9 cellular contexts compared by ENCODE assay signal in genomic region chr20:12966468-12967085, GRCh38. TPM values are rescaled to one million over a fixed set of nuclear protein-coding genes. Genes with fewer than 3 reads are reported as not detected.
DNase-seq lines count a peak whose midpoint lies in the region; ATAC-seq and TF ChIP-seq lines count a peak whose summit lies in the region.
"Had no signal": no experiment of that assay in that cellular context is flagged by ENCODE, and none has a peak within 500 bp of the region (broad histone marks: within the 10 kb centered on the region; RNA-seq: fewer than 3 reads in every experiment).

No MANE protein-coding gene starts in this region.

- H3K36me3 ChIP-seq in adipocyte (ENCODE audit: control insufficient read depth, insufficient read depth, low read length, severe bottlenecking) = no peaks in the 10 kb centered on the region
- H3K36me3 ChIP-seq in spleen = no peaks in the 10 kb centered on the region

- H3K27me3 Mint-ChIP-seq in HFFc6 (ENCODE audit: insufficient read depth) = no peaks in the 10 kb centered on the region
- peaks cover 6% of the 10 kb centered on the region for H3K27me3 Mint-ChIP-seq in activated T-helper 2 cell treated with anti-CD3 and anti-CD28 coated beads, Interferon-gamma antibody, Interleukin-2, Interleukin-4, amounts not matched to agents 10 μg/mL and 5 μg/mL and 100 μg/mL, durations not matched to agents 14 hours and 24 hours and 36 hours (ENCODE audit: low read depth)

- H3K4me3 Mint-ChIP-seq in HFFc6 = no peak overlapping the region
- H3K4me3 Mint-ChIP-seq in activated T-helper 2 cell treated with anti-CD3 and anti-CD28 coated beads, Interferon-gamma antibody, Interleukin-2, Interleukin-4, amounts not matched to agents 10 μg/mL and 5 μg/mL and 100 μg/mL, durations not matched to agents 14 hours and 24 hours and 36 hours (ENCODE audit: low read depth) = no peak overlapping the region

- TF ChIP-seq CTCF in AG04449 (IDR thresholded peaks at IDR 0.05; ENCODE audit: insufficient read depth, low read length, missing control alignments) (peak; percentile 45), HFFc6 (IDR thresholded peaks at IDR 0.05) (peak; percentile 19; the same call in 1 of the 2 replicates), spleen (IDR thresholded peaks at IDR 0.05 in 8 of 11, conservative IDR thresholded peaks at IDR 0.05 in 3 of 11) (peak in 2 of 11 experiments; percentile 11 to 39)

- H3K9ac ChIP-seq in adipocyte (ENCODE audit: low read length) = no peak overlapping the region

- 0 to 87% (median 50%) methylated on average over 1 of the region's 1 CpG for WGBS in spleen, 5 donors

- H3K27ac ChIP-seq in spleen = no peak overlapping the region

- H3K4me1 ChIP-seq in adipocyte (ENCODE audit: control insufficient read depth, insufficient read depth, low read length) (peaks cover 7% of the 10 kb centered on the region), spleen (no peaks in the 10 kb centered on the region)

- no peak overlapping the region for H3K27ac Mint-ChIP-seq in HFFc6
- no peak overlapping the region for H3K27ac Mint-ChIP-seq in activated T-helper 2 cell treated with anti-CD3 and anti-CD28 coated beads, Interferon-gamma antibody, Interleukin-2, Interleukin-4, amounts not matched to agents 10 μg/mL and 5 μg/mL and 100 μg/mL, durations not matched to agents 14 hours and 24 hours and 36 hours

- H3K4me3 ChIP-seq in AG04449 (ENCODE audit: low read depth, low read length) (no peak overlapping the region), adipocyte (ENCODE audit: low read length) (no peak overlapping the region), spleen (no peak overlapping the region)

- DNase-seq in AG04449 (ENCODE audit: low read depth, low spot score) (peak; percentile 19), HFFc6 (no peak), adipocyte (ENCODE audit: low read depth) (peak; percentile 69), left kidney (ENCODE audit: low read depth, low spot score) (peak; percentile 50), spleen (no peak), GOT3 (lab: John Stamatoyannopoulos, UW) (no peak)
- DNase-seq in activated T-helper 2 cell treated with anti-CD3 and anti-CD28 coated beads, Interferon-gamma antibody, Interleukin-2, Interleukin-4, amounts not matched to agents 10 μg/mL and 5 μg/mL and 100 μg/mL, durations not matched to agents 14 hours and 24 hours and 36 hours (ENCODE audit: low spot score) = no peak
- DNase-seq: activated CD4-positive, CD25-positive, alpha-beta regulatory T cell had no signal

- intact Hi-C loops in spleen (cut with DNase I; ENCODE audit: low total_unique reads) = no loop called here
- intact Hi-C loops in activated T-helper 2 cell treated with anti-CD3 and anti-CD28 coated beads, Interferon-gamma antibody, Interleukin-2, Interleukin-4, amounts not matched to agents 10 μg/mL and 5 μg/mL and 100 μg/mL, durations not matched to agents 14 hours and 24 hours and 36 hours (cut with micrococcal nuclease) = loop anchor here (5.0 kb wide), 1 partner anchor 39 kb away; no protein-coding TSS in a partner anchor

- ATAC-seq in GM21825 (IDR thresholded peaks at IDR 0.05; ENCODE audit: unreplicated experiment) = no peak

- peaks cover 14% of the 10 kb centered on the region for H3K9me3 Mint-ChIP-seq in HFFc6
- H3K9me3 Mint-ChIP-seq in activated T-helper 2 cell treated with anti-CD3 and anti-CD28 coated beads, Interferon-gamma antibody, Interleukin-2, Interleukin-4, amounts not matched to agents 10 μg/mL and 5 μg/mL and 100 μg/mL, durations not matched to agents 14 hours and 24 hours and 36 hours = no peaks in the 10 kb centered on the region

- H3K9me3 ChIP-seq in adipocyte (ENCODE audit: control insufficient read depth, low read length) (no peaks in the 10 kb centered on the region), spleen (no peaks in the 10 kb centered on the region)

- H3K36me3 Mint-ChIP-seq in HFFc6 (ENCODE audit: low read depth) = peaks cover 3% of the 10 kb centered on the region; the same call in 1 of the 2 replicates
- H3K36me3 Mint-ChIP-seq in activated T-helper 2 cell treated with anti-CD3 and anti-CD28 coated beads, Interferon-gamma antibody, Interleukin-2, Interleukin-4, amounts not matched to agents 10 μg/mL and 5 μg/mL and 100 μg/mL, durations not matched to agents 14 hours and 24 hours and 36 hours (ENCODE audit: low read depth) = no peaks in the 10 kb centered on the region

- no peak for TF ChIP-seq POLR2A in spleen (IDR thresholded peaks at IDR 0.05)

- no peaks in the 10 kb centered on the region for H3K27me3 ChIP-seq in adipocyte (replicated peaks; ENCODE audit: control insufficient read depth, insufficient read depth, low read length)
- H3K27me3 ChIP-seq in spleen (replicated peaks in 1 of 7) = no peaks in the 10 kb centered on the region

- CTCF ChIA-PET in AG04449 (lab: Yijun Ruan, JAX) = interaction anchor here (0.6 to 12.9 kb wide), 20 partner anchors 10 to 1413 kb away, joined by 3 to 582 read pairs (median 9); no protein-coding TSS in a partner anchor

- H3K4me1 Mint-ChIP-seq in HFFc6 (ENCODE audit: low read depth) = no peaks in the 10 kb centered on the region
- peaks cover 4% of the 10 kb centered on the region for H3K4me1 Mint-ChIP-seq in activated T-helper 2 cell treated with anti-CD3 and anti-CD28 coated beads, Interferon-gamma antibody, Interleukin-2, Interleukin-4, amounts not matched to agents 10 μg/mL and 5 μg/mL and 100 μg/mL, durations not matched to agents 14 hours and 24 hours and 36 hours (ENCODE audit: low read depth)

- POLR2A ChIA-PET in AG04449 (lab: Yijun Ruan, JAX) = no interaction called here

RNA-seq across cellular contexts. Expression of gene SPTLC3, which starts 42.2 kb away (rescaled TPM):
- not detected for total RNA-seq in HFFc6 (2021; fragmentation: NEBNext Ultra II Directional; extraction: Animal tissue kit (Norgen Biotek cat#: 25700))
- 10 to 100 TPM in 1 of 7 donors, 1 to 10 TPM in 6; 2.4 to 12.3 (median 4.5) TPM for total RNA-seq in spleen
- polyA plus RNA-seq in spleen = 1 to 10 TPM in 1 of 3 donors, under 1 TPM in 2; 0.50 to 1.0 (median 0.64) TPM
- total RNA-seq in activated T-helper 2 cell treated with anti-CD3 and anti-CD28 coated beads, Interferon-gamma antibody, Interleukin-2, Interleukin-4, amounts not matched to agents 10 μg/mL and 5 μg/mL and 100 μg/mL, durations not matched to agents 14 hours and 24 hours and 36 hours = 0.68 and 0.80 TPM in 2 replicates

Comparison
In these comparisons a context has a peak if more than half of its experiments do, and no peak if none do; other contexts are left out.
1. DNase-seq: peak in AG04449 (single experiment), adipocyte (single experiment) and left kidney (single experiment); none in HFFc6 (single experiment), spleen (single experiment), activated T-helper 2 cell treated with anti-CD3 and anti-CD28 coated beads, Interferon-gamma antibody, Interleukin-2, Interleukin-4, amounts not matched to agents 10 μg/mL and 5 μg/mL and 100 μg/mL, durations not matched to agents 14 hours and 24 hours and 36 hours (single experiment) and GOT3 (single experiment).